In genomic region chr12:54048694-54049093, GRCh38 we compare ENCODE assay signal across 31 cellular contexts. TPM values are rescaled to one million over a fixed set of nuclear protein-coding genes. Genes with fewer than 3 reads are reported as not detected.
"Had no signal": no experiment of that assay in that cellular context is flagged by ENCODE, and none has a peak within 500 bp of the region (broad histone marks: within the 10 kb centered on the region; RNA-seq: fewer than 3 reads in every experiment).

No MANE protein-coding gene starts in this region.

- DNase-seq: activated CD4-positive, alpha-beta T cell treated with anti-CD3 and anti-CD28 coated beads, Interleukin-2, amount 10 ng/mL, durations not matched to agents 24 days and 14 days; activated CD4-positive, alpha-beta T cell treated with anti-CD3 and anti-CD28 coated beads, Interleukin-2, amount 50 U/mL, for 4 hours; activated CD8-positive, alpha-beta T cell treated with anti-CD3 and anti-CD28 coated beads for 36 hours; activated effector memory CD4-positive, alpha-beta T cell treated with anti-CD3 and anti-CD28 coated beads, Interleukin-2, amount 50 U/mL, for 16 hours; activated naive CD4-positive, alpha-beta T cell; activated T-cell treated with anti-CD3 and anti-CD28 coated beads, Interleukin-2, amount 50 U/mL, for 1 hour; activated T-cell treated with anti-CD3 and anti-CD28 coated beads, Interleukin-2, amount 50 U/mL, for 72 hours; anterior cingulate cortex; caudate nucleus; NCI-H1105; NCI-H1417 treated with DMSO at 0.1 percent for 48 hours; NCI-H187 treated with DMSO at 0.1 percent for 48 hours; NCI-H345; NCI-H510A; NCI-H526; NCI-H748 treated with DMSO at 0.1 percent for 48 hours; NK-92 treated with Interleukin-12 subunit alpha and Interleukin-12 subunit beta, amount 100 ng/mL, for 24 hours; PC-3; Peyer's patch; RPMI8226; SHP77 treated with DMSO at 0.1 percent for 48 hours; SK-N-SH had no signal

- H3K4me3 Mint-ChIP-seq: activated CD4-positive, alpha-beta T cell treated with anti-CD3 and anti-CD28 coated beads, Interleukin-2, amount 10 ng/mL, durations not matched to agents 24 days and 14 days; activated CD8-positive, alpha-beta T cell treated with anti-CD3 and anti-CD28 coated beads for 36 hours; activated naive CD4-positive, alpha-beta T cell treated with anti-CD3 and anti-CD28 coated beads, Interleukin-2, amount 50 U/mL, for 24 hours; activated T-helper 17 cell treated with anti-CD3 and anti-CD28 coated beads, Interleukin-2, amount 50 U/mL, for 72 hours; T-helper 1 cell treated with Interleukin-12 subunit alpha and Interleukin-12 subunit beta and Interleukin-4 antibody, amounts not matched to agents 30 μg/mL and 1 μg/mL, for 36 hours; T-helper 2 cell treated with Interferon-gamma antibody and Interleukin-4, amounts not matched to agents 5 μg/mL and 100 μg/mL, for 36 hours had no signal

- H3K27ac ChIP-seq: Peyer's patch, SJSA1 had no signal

- H3K4me3 ChIP-seq: K562, Peyer's patch, SJSA1 had no signal

- H3K36me3 ChIP-seq: Peyer's patch had no signal

- H3K9me3 ChIP-seq: Peyer's patch, SJSA1, SK-N-SH had no signal

- H3K36me3 Mint-ChIP-seq: activated naive CD4-positive, alpha-beta T cell treated with anti-CD3 and anti-CD28 coated beads, Interleukin-2, amount 50 U/mL, for 24 hours; brain had no signal

- H3K4me2 ChIP-seq: SK-N-SH had no signal

- H3K27ac Mint-ChIP-seq: activated CD4-positive, alpha-beta T cell treated with anti-CD3 and anti-CD28 coated beads, Interleukin-2, amount 10 ng/mL, durations not matched to agents 24 days and 14 days; activated CD8-positive, alpha-beta T cell treated with anti-CD3 and anti-CD28 coated beads for 36 hours; activated naive CD4-positive, alpha-beta T cell treated with anti-CD3 and anti-CD28 coated beads, Interleukin-2, amount 50 U/mL, for 24 hours; activated T-cell treated with anti-CD3 and anti-CD28 coated beads, Interleukin-2, amount 50 U/mL, for 72 hours; activated T-helper 17 cell treated with anti-CD3 and anti-CD28 coated beads, Interleukin-2, amount 50 U/mL, for 72 hours; T-helper 1 cell treated with Interleukin-12 subunit alpha and Interleukin-12 subunit beta and Interleukin-4 antibody, amounts not matched to agents 30 μg/mL and 1 μg/mL, for 36 hours; T-helper 2 cell treated with Interferon-gamma antibody and Interleukin-4, amounts not matched to agents 5 μg/mL and 100 μg/mL, for 36 hours had no signal

- ATAC-seq: activated CD8-positive, alpha-beta T cell treated with anti-CD3 and anti-CD28 coated beads for 36 hours; activated T-cell treated with anti-CD3 and anti-CD28 coated beads, Interleukin-2, amount 50 U/mL, for 72 hours; activated T-helper 17 cell treated with anti-CD3 and anti-CD28 coated beads, Interleukin-2, amount 50 U/mL, for 72 hours; K562; PC-3 had no signal

- H3K9me3 Mint-ChIP-seq: activated CD4-positive, alpha-beta T cell treated with anti-CD3 and anti-CD28 coated beads, Interleukin-2, amount 10 ng/mL, durations not matched to agents 24 days and 14 days; activated CD8-positive, alpha-beta T cell treated with anti-CD3 and anti-CD28 coated beads for 36 hours; activated naive CD4-positive, alpha-beta T cell treated with anti-CD3 and anti-CD28 coated beads, Interleukin-2, amount 50 U/mL, for 24 hours; activated T-cell treated with anti-CD3 and anti-CD28 coated beads, Interleukin-2, amount 50 U/mL, for 72 hours; activated T-helper 17 cell treated with anti-CD3 and anti-CD28 coated beads, Interleukin-2, amount 50 U/mL, for 72 hours; T-helper 1 cell treated with Interleukin-12 subunit alpha and Interleukin-12 subunit beta and Interleukin-4 antibody, amounts not matched to agents 30 μg/mL and 1 μg/mL, for 36 hours; T-helper 2 cell treated with Interferon-gamma antibody and Interleukin-4, amounts not matched to agents 5 μg/mL and 100 μg/mL, for 36 hours had no signal

- H3K27me3 ChIP-seq: Peyer's patch, SJSA1 had no signal

RNA-seq across cellular contexts. Expression of gene HOXC4, which starts 4.9 kb away (rescaled TPM):
- total RNA-seq: activated CD4-positive, alpha-beta T cell treated with anti-CD3 and anti-CD28 coated beads, Interleukin-2, amount 10 ng/mL, durations not matched to agents 24 days and 14 days; bronchial epithelial cell had no signal

RNA-seq across cellular contexts. Expression of gene HOXC5, which starts 15.8 kb away (rescaled TPM):
- total RNA-seq: activated CD4-positive, alpha-beta T cell treated with anti-CD3 and anti-CD28 coated beads, Interleukin-2, amount 10 ng/mL, durations not matched to agents 24 days and 14 days; activated CD8-positive, alpha-beta memory T cell treated with anti-CD3 and anti-CD28 coated beads for 36 hours; activated CD8-positive, alpha-beta T cell treated with anti-CD3 and anti-CD28 coated beads for 36 hours; activated T-cell treated with anti-CD3 and anti-CD28 coated beads, Interleukin-2, amount 50 U/mL, for 72 hours; activated T-helper 17 cell treated with anti-CD3 and anti-CD28 coated beads, Interleukin-2, amount 50 U/mL, for 72 hours; bronchial epithelial cell; Peyer's patch; SJSA1 had no signal

RNA-seq across cellular contexts. Expression of gene HOXC6, which starts 20.5 kb away (rescaled TPM):
- total RNA-seq: activated CD4-positive, alpha-beta T cell treated with anti-CD3 and anti-CD28 coated beads, Interleukin-2, amount 10 ng/mL, durations not matched to agents 24 days and 14 days; activated CD8-positive, alpha-beta memory T cell treated with anti-CD3 and anti-CD28 coated beads for 36 hours; activated CD8-positive, alpha-beta T cell treated with anti-CD3 and anti-CD28 coated beads for 36 hours; activated T-cell treated with anti-CD3 and anti-CD28 coated beads, Interleukin-2, amount 50 U/mL, for 72 hours; activated T-helper 17 cell treated with anti-CD3 and anti-CD28 coated beads, Interleukin-2, amount 50 U/mL, for 72 hours; bronchial epithelial cell had no signal

RNA-seq across cellular contexts. Expression of gene HOXC8, which starts 39.9 kb away (rescaled TPM):
- total RNA-seq: activated CD4-positive, alpha-beta T cell treated with anti-CD3 and anti-CD28 coated beads, Interleukin-2, amount 10 ng/mL, durations not matched to agents 24 days and 14 days; activated CD8-positive, alpha-beta memory T cell treated with anti-CD3 and anti-CD28 coated beads for 36 hours; activated CD8-positive, alpha-beta T cell treated with anti-CD3 and anti-CD28 coated beads for 36 hours; activated T-cell treated with anti-CD3 and anti-CD28 coated beads, Interleukin-2, amount 50 U/mL, for 72 hours; activated T-helper 17 cell treated with anti-CD3 and anti-CD28 coated beads, Interleukin-2, amount 50 U/mL, for 72 hours; bronchial epithelial cell had no signal

RNA-seq across cellular contexts. Expression of gene HOXC9, which starts 48.7 kb away (rescaled TPM):
- total RNA-seq: activated CD4-positive, alpha-beta T cell treated with anti-CD3 and anti-CD28 coated beads, Interleukin-2, amount 10 ng/mL, durations not matched to agents 24 days and 14 days; activated CD8-positive, alpha-beta memory T cell treated with anti-CD3 and anti-CD28 coated beads for 36 hours; activated CD8-positive, alpha-beta T cell treated with anti-CD3 and anti-CD28 coated beads for 36 hours; activated T-cell treated with anti-CD3 and anti-CD28 coated beads, Interleukin-2, amount 50 U/mL, for 72 hours; activated T-helper 17 cell treated with anti-CD3 and anti-CD28 coated beads, Interleukin-2, amount 50 U/mL, for 72 hours; bronchial epithelial cell had no signal
